8 cellular contexts compared by ENCODE assay signal in genomic region chr10:130190065-130190736, GRCh38. TPM values are rescaled to one million over a fixed set of nuclear protein-coding genes. Genes with fewer than 3 reads are reported as not detected.
A peak's percentile ranks its signal among the peaks of the same experiment; 100 is the strongest.
DNase-seq lines count a peak whose midpoint lies in the region; ATAC-seq and TF ChIP-seq lines count a peak whose summit lies in the region.

No MANE protein-coding gene starts in this region.

- peaks cover 7% of the 10 kb centered on the region for H3K4me1 ChIP-seq in mesodermal cell (ENCODE audit: control insufficient read depth, insufficient read depth, low read length, poor library complexity, severe bottlenecking)

- H3K4me1 Mint-ChIP-seq in endothelial cell (ENCODE audit: unreplicated experiment): no peaks in the 10 kb centered on the region

- H3K36me3 Mint-ChIP-seq in endothelial cell (ENCODE audit: low read depth, unreplicated experiment): peaks cover 17% of the 10 kb centered on the region

- no peak overlapping the region for H3K27ac Mint-ChIP-seq in endothelial cell (ENCODE audit: unreplicated experiment)

- WGBS in mesodermal cell (ENCODE audit: insufficient coverage in 2 of 2), 2 experiments: 11 to 13% methylated on average over 64 to 75 of the region's 81 CpGs

- TF ChIP-seq CTCF in endothelial cell (IDR thresholded peaks at IDR 0.05; ENCODE audit: unreplicated experiment): peak; percentile 100

- H3K4me3 Mint-ChIP-seq in endothelial cell (ENCODE audit: unreplicated experiment): no peak overlapping the region

- peaks cover 25% of the 10 kb centered on the region for H3K27me3 Mint-ChIP-seq in endothelial cell (ENCODE audit: unreplicated experiment)

- H3K9me3 ChIP-seq in mesodermal cell (ENCODE audit: control insufficient read depth, low read length): no peaks in the 10 kb centered on the region

- no peaks in the 10 kb centered on the region for H3K9me3 Mint-ChIP-seq in endothelial cell (ENCODE audit: unreplicated experiment)

- H3K4me3 ChIP-seq in mesodermal cell (ENCODE audit: extremely low read depth, insufficient read depth, low read length, poor library complexity, severe bottlenecking): peak overlapping the region; percentile 31

- ATAC-seq in GM18907 (IDR thresholded peaks at IDR 0.05; ENCODE audit: unreplicated experiment) (peak; percentile 86), HG03139 (IDR thresholded peaks at IDR 0.05; ENCODE audit: unreplicated experiment) (peak; percentile 87)

- no peak overlapping the region for H3K27ac ChIP-seq in mesodermal cell (ENCODE audit: low read depth, low read length, severe bottlenecking)

- H3K36me3 ChIP-seq in mesodermal cell (ENCODE audit: control insufficient read depth, insufficient read depth, low read length): peaks cover 36% of the 10 kb centered on the region

- DNase-seq in AG20443 (ENCODE audit: low spot score) (peak; percentile 98), NCI-H69 (lab: John Stamatoyannopoulos, UW) (peak; percentile 84), endothelial cell (ENCODE audit: low spot score) (peak; percentile 94)
- DNase-seq in activated CD8-positive, alpha-beta memory T cell treated with anti-CD3 and anti-CD28 coated beads for 48 hours (ENCODE audit: low read depth in 2 of 3, low spot score in 2 of 3): peak; percentile 71 to 86 (median 82)
- peak; percentile 68 for DNase-seq in stimulated activated CD8-positive, alpha-beta memory T cell treated with anti-CD3 and anti-CD28 coated beads, Interleukin-12 subunit alpha, Interleukin-12 subunit beta, amount 100 ng/mL, for 24 hours (ENCODE audit: extremely low read depth)

RNA-seq across cellular contexts. Expression of gene GLRX3, which starts 54.0 kb away (rescaled TPM):
- total RNA-seq in endothelial cell (ENCODE audit: unreplicated experiment): 111 TPM
- 157 TPM for polyA plus RNA-seq in mesodermal cell (2013, experiment 1 of 2)
- polyA plus RNA-seq in mesodermal cell (2013, experiment 2 of 2): 165 TPM
